Comparison of ENCODE assay signal across 13 cellular contexts in genomic region chr11:2751523-2752203, GRCh38.
"Had no signal": no experiment of that assay in that cellular context is flagged by ENCODE, and none has a peak within 500 bp of the region (broad histone marks: within the 10 kb centered on the region; RNA-seq: fewer than 3 reads in every experiment).

No MANE protein-coding gene starts in this region.

- H3K36me3 Mint-ChIP-seq: WTC11 had no signal

- H3K27me3 ChIP-seq: dorsolateral prefrontal cortex, esophagus muscularis mucosa, upper lobe of left lung had no signal

- H3K4me1 ChIP-seq: upper lobe of left lung had no signal

- H3K9me3 ChIP-seq: upper lobe of left lung had no signal

- H3K4me3 ChIP-seq: dorsolateral prefrontal cortex, esophagus muscularis mucosa, upper lobe of left lung had no signal

- H3K4me1 Mint-ChIP-seq: WTC11 had no signal

- H3K27ac ChIP-seq: dorsolateral prefrontal cortex, esophagus muscularis mucosa, upper lobe of left lung had no signal

- H3K27ac Mint-ChIP-seq: activated CD8-positive, alpha-beta T cell treated with anti-CD3 and anti-CD28 coated beads, Interleukin-2, amount 10 ng/mL, durations not matched to agents 7 days and 5 days; progenitor cell of endocrine pancreas; T-helper 1 cell treated with Interleukin-12 subunit alpha and Interleukin-12 subunit beta and Interleukin-4 antibody, amounts not matched to agents 30 μg/mL and 1 μg/mL, for 36 hours; WTC11 had no signal

- H3K4me3 Mint-ChIP-seq: activated CD8-positive, alpha-beta T cell treated with anti-CD3 and anti-CD28 coated beads, Interleukin-2, amount 10 ng/mL, durations not matched to agents 7 days and 5 days; T-helper 1 cell treated with Interleukin-12 subunit alpha and Interleukin-12 subunit beta and Interleukin-4 antibody, amounts not matched to agents 30 μg/mL and 1 μg/mL, for 36 hours; WTC11 had no signal

- H3K36me3 ChIP-seq: esophagus muscularis mucosa, upper lobe of left lung had no signal

- ATAC-seq: activated CD8-positive, alpha-beta T cell treated with anti-CD3 and anti-CD28 coated beads, Interleukin-2, amount 10 ng/mL, durations not matched to agents 7 days and 5 days; left lobe of liver; WTC11 had no signal

- DNase-seq: activated CD4-positive, alpha-beta T cell treated with anti-CD3 and anti-CD28 coated beads for 48 hours; activated CD8-positive, alpha-beta T cell treated with anti-CD3 and anti-CD28 coated beads, Interleukin-2, amount 10 ng/mL, durations not matched to agents 7 days and 5 days; activated naive CD4-positive, alpha-beta T cell treated with anti-CD3 and anti-CD28 coated beads, Interleukin-2, amount 50 U/mL, for 16 hours; amygdala; stimulated activated CD4-positive, alpha-beta T cell treated with anti-CD3 and anti-CD28 coated beads, Interleukin-2, amount 100 ng/mL, for 48 hours; stimulated activated naive CD4-positive, alpha-beta T cell treated with Interleukin-2 at 50 U/mL for 16 hours had no signal
